Comparison of ENCODE assay signal across 9 cellular contexts in the genomic region with DNA sequence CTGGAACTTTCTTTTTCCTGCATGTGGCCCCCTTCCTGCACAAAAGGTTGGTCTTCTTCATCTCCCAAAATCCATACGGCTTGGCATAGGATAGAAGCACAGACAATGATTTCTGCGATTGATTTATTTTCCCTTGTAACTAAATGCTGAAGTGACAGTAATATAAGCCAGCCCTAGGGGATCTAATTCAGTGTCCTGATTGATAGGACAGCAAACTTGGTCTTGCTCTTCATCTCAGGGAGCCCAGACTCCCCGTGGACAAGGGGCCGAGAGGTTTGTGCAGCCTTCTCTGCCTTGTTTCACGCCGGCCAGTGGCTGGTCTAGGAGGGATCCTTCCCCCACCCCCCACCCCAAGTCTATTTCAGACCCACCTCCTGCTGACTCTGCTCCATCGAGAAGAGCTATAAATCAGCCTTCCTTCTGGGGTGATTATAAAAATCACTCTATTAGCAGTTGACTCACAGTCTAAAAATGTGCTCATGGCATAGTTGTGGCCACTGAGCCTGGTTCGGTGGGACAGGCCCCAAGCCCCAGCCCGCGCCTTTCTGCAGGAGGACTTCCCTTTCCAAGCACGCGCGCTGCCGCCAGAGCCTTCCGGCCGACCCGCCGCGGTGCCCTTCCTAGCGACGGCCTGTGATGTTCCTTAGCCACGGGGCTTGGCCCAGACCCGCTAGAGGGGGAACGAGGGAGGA.
DNase-seq lines count a peak whose midpoint lies in the region; ATAC-seq and TF ChIP-seq lines count a peak whose summit lies in the region.
"Had no signal": no experiment of that assay in that cellular context is flagged by ENCODE, and none has a peak within 500 bp of the region (broad histone marks: within the 10 kb centered on the region; RNA-seq: fewer than 3 reads in every experiment).

No MANE protein-coding gene starts in this region.

- DNase-seq in DMS 273 (lab: John Stamatoyannopoulos, UW; ENCODE audit: unreplicated experiment) (peak; percentile 45), DMS 273 treated with DMSO at 0.1 percent for 48 hours (lab: John Stamatoyannopoulos, UW) (no peak), amniotic stem cell (lab: John Stamatoyannopoulos, UW) (peak; percentile 60), kidney epithelial cell (ENCODE audit: low read depth) (peak; percentile 87), vagina (ENCODE audit: extremely low spot score in 2 of 2) (no peak)
- no peak for DNase-seq in stimulated activated CD4-positive, alpha-beta T cell treated with anti-CD3 and anti-CD28 coated beads, Interleukin-15, amount 100 ng/mL, for 24 hours

- H3K4me3 ChIP-seq in kidney epithelial cell (ENCODE audit: low read depth, low read length) (no peak overlapping the region), vagina (no peak overlapping the region)

- no peak for ATAC-seq in HG03571 (IDR thresholded peaks at IDR 0.05; ENCODE audit: unreplicated experiment)
- ATAC-seq in HG03439 (IDR thresholded peaks at IDR 0.05; ENCODE audit: unreplicated experiment), result no peak

- TF ChIP-seq CTCF in kidney epithelial cell (IDR thresholded peaks at IDR 0.05; ENCODE audit: insufficient read depth, low read length, poor library complexity, severe bottlenecking) (no peak), vagina (IDR thresholded peaks at IDR 0.05) (no peak)

- intact Hi-C loops in vagina (cut with DNase I), result no loop called here

- no peaks in the 10 kb centered on the region for H3K27me3 ChIP-seq in kidney epithelial cell (ENCODE audit: control insufficient read depth, insufficient read depth, low read length)
- H3K27me3 ChIP-seq in vagina, result no peaks in the 10 kb centered on the region

- H3K4me1 ChIP-seq in vagina, result peaks cover 41% of the 10 kb centered on the region

- peak overlapping the region; percentile 74 for H3K27ac ChIP-seq in vagina
- H3K27ac ChIP-seq: 22Rv1 had no signal

- no peaks in the 10 kb centered on the region for H3K9me3 ChIP-seq in vagina

- TF ChIP-seq POLR2A in vagina (IDR thresholded peaks at IDR 0.05), result no peak

- no peaks in the 10 kb centered on the region for H3K36me3 ChIP-seq in kidney epithelial cell (ENCODE audit: control insufficient read depth, insufficient read depth, low read length)
- no peaks in the 10 kb centered on the region for H3K36me3 ChIP-seq in vagina

Comparison
In these comparisons a context has a peak if more than half of its experiments do, and no peak if none do; other contexts are left out.
1. DNase-seq: peak in DMS 273 (single experiment), amniotic stem cell (single experiment) and kidney epithelial cell (single experiment); none in DMS 273 treated with DMSO at 0.1 percent for 48 hours (single experiment), vagina (0 of 2) and stimulated activated CD4-positive, alpha-beta T cell treated with anti-CD3 and anti-CD28 coated beads, Interleukin-15, amount 100 ng/mL, for 24 hours (single experiment).